Comparison of ENCODE assay signal across 8 cellular contexts in genomic region chr5:35926389-35927051, GRCh38. TPM values are rescaled to one million over a fixed set of nuclear protein-coding genes. Genes with fewer than 3 reads are reported as not detected.
DNase-seq lines count a peak whose midpoint lies in the region; ATAC-seq, FAIRE-seq and TF ChIP-seq lines count a peak whose summit lies in the region.

No MANE protein-coding gene starts in this region.

- peak; percentile 39 for DNase-seq in GDM1 (lab: John Stamatoyannopoulos, UW)
- peak; percentile 30 for DNase-seq in H54 (ENCODE audit: insufficient read length, low spot score)
- DNase-seq in NCI-H1092 (lab: John Stamatoyannopoulos, UW): peak; percentile 38
- DNase-seq in T-cell: peak in 32 of 34 experiments; percentile 14 to 73 (median 50)
- no peak for DNase-seq in ascending aorta (ENCODE audit: low spot score in 2 of 2)
- DNase-seq in hypothalamus (lab: John Stamatoyannopoulos, UW): peak in 30 of 51 donors; percentile 1 to 70 (median 33)

- H3K4me1 Mint-ChIP-seq in T-cell: peaks cover 31 to 41% (median 40%) of the 10 kb centered on the region in 3 donors

- H3K4me3 ChIP-seq in ascending aorta (no peak overlapping the region), skeletal muscle satellite cell (ENCODE audit: low read length) (no peak overlapping the region)

- no peak overlapping the region for H3K9ac ChIP-seq in skeletal muscle satellite cell (ENCODE audit: low read depth, low read length)

- peak; percentile 55 for FAIRE-seq in H54 (lab: Jason Lieb, UNC)

- peak overlapping the region; percentile 50 to 79 (median 54) for H3K4me3 Mint-ChIP-seq in T-cell

- H3K9me3 ChIP-seq in ascending aorta: no peaks in the 10 kb centered on the region
- H3K9me3 ChIP-seq in skeletal muscle satellite cell (replicated peaks; ENCODE audit: low read length): no peaks in the 10 kb centered on the region

- intact Hi-C loops in ascending aorta (cut with DNase I): no loop called here

- H3K36me3 ChIP-seq in ascending aorta (no peaks in the 10 kb centered on the region), skeletal muscle satellite cell (ENCODE audit: insufficient read depth, low read length) (no peaks in the 10 kb centered on the region)

- no peak overlapping the region for H3K27ac ChIP-seq in ascending aorta

- no peaks in the 10 kb centered on the region for H3K4me1 ChIP-seq in ascending aorta
- H3K4me1 ChIP-seq in skeletal muscle satellite cell (ENCODE audit: control insufficient read depth, insufficient read depth, low read length): peaks cover 15% of the 10 kb centered on the region

- CTCF ChIA-PET in T-cell (lab: Charles Lee): interaction anchor here (0.6 to 6.7 kb wide), 40 partner anchors 7 to 1403 kb away, joined by 3 to 129 read pairs (median 5); partner anchors contain the start of genes SPEF2 (in 2 of the 2), BRIX1 (in 1 of the 2), DNAJC21 (in 1 of the 2) and RAD1 (in 1 of the 2)

- POLR2A ChIA-PET in T-cell (lab: Charles Lee): interaction anchor here (0.6 to 1.0 kb wide), 3 partner anchors 67 to 313 kb away, joined by 5 to 12 read pairs (median 6); no protein-coding TSS in a partner anchor

- H3K4me2 ChIP-seq in skeletal muscle satellite cell (ENCODE audit: low read length): peak overlapping the region; percentile 54

- no peak for TF ChIP-seq POLR2A in H54 (IDR thresholded peaks at IDR 0.05; ENCODE audit: low read depth, low read length)

- no peaks in the 10 kb centered on the region for H3K36me3 Mint-ChIP-seq in T-cell

- ATAC-seq in T-cell (replicated peaks in 1 of 4) (peak; percentile 34 to 52 (median 42)), GM19324 (IDR thresholded peaks at IDR 0.05; ENCODE audit: low FRiP score, unreplicated experiment) (no peak)

- H3K27me3 Mint-ChIP-seq in T-cell: peaks cover 0 to 7% of the 10 kb centered on the region in 2 donors

- peak overlapping the region in 1 of 2 donors; percentile 34 for H3K27ac Mint-ChIP-seq in T-cell

- H3K27me3 ChIP-seq in ascending aorta (no peaks in the 10 kb centered on the region), skeletal muscle satellite cell (ENCODE audit: control insufficient read depth, insufficient read depth, low read length) (peaks cover 20% of the 10 kb centered on the region)

- TF ChIP-seq CTCF in ascending aorta (IDR thresholded peaks at IDR 0.05): peak; percentile 46 to 63 (median 46)

- H3K9me3 Mint-ChIP-seq in T-cell: no peaks in the 10 kb centered on the region

RNA-seq across cellular contexts. Expression of gene CAPSL, which starts 11.9 kb away (rescaled TPM):
- not detected for total RNA-seq in T-cell
- total RNA-seq in ascending aorta: not detected
- total RNA-seq in skeletal muscle satellite cell (2012; rRNA removed): not detected in 2 replicates

Comparison
In these comparisons a context has a peak if more than half of its experiments do, and no peak if none do; other contexts are left out.
1. DNase-seq: peak in GDM1 (single experiment), H54 (single experiment), NCI-H1092 (single experiment), T-cell (32 of 34) and hypothalamus (30 of 51); none in ascending aorta (0 of 2).